Comparison of ENCODE assay signal across 1 cellular context in genomic region chr6:88361298-88361697, GRCh38.
TF ChIP-seq lines count a peak whose summit lies in the region.

No MANE protein-coding gene starts in this region.

TF ChIP-seq in A549, 52 proteins besides CTCF, POLR2A, EP300 and RAD21 (continued from another document):
- TF ChIP-seq ZFP36 (IDR thresholded peaks at IDR 0.05; ENCODE audit: borderline replicate concordance, partially characterized antibody) (no peak), TP53 (CRISPR knock-in tag; IDR thresholded peaks at IDR 0.05) (no peak), PHF8 (IDR thresholded peaks at IDR 0.05; ENCODE audit: borderline replicate concordance, low read depth) (no peak), HMGXB4 (CRISPR knock-in tag; IDR thresholded peaks at IDR 0.05; ENCODE audit: borderline replicate concordance) (no peak), USF2 (IDR thresholded peaks at IDR 0.05) (no peak), CBX2 (IDR thresholded peaks at IDR 0.05; ENCODE audit: borderline replicate concordance, low read depth) (no peak), EHMT2 (IDR thresholded peaks at IDR 0.05; ENCODE audit: low read depth) (no peak), GATA3 (IDR thresholded peaks at IDR 0.05; ENCODE audit: borderline replicate concordance) (no peak), MAZ (IDR thresholded peaks at IDR 0.05; ENCODE audit: borderline replicate concordance, low read depth, low read length) (no peak)
- TF ChIP-seq, protein P1, sequence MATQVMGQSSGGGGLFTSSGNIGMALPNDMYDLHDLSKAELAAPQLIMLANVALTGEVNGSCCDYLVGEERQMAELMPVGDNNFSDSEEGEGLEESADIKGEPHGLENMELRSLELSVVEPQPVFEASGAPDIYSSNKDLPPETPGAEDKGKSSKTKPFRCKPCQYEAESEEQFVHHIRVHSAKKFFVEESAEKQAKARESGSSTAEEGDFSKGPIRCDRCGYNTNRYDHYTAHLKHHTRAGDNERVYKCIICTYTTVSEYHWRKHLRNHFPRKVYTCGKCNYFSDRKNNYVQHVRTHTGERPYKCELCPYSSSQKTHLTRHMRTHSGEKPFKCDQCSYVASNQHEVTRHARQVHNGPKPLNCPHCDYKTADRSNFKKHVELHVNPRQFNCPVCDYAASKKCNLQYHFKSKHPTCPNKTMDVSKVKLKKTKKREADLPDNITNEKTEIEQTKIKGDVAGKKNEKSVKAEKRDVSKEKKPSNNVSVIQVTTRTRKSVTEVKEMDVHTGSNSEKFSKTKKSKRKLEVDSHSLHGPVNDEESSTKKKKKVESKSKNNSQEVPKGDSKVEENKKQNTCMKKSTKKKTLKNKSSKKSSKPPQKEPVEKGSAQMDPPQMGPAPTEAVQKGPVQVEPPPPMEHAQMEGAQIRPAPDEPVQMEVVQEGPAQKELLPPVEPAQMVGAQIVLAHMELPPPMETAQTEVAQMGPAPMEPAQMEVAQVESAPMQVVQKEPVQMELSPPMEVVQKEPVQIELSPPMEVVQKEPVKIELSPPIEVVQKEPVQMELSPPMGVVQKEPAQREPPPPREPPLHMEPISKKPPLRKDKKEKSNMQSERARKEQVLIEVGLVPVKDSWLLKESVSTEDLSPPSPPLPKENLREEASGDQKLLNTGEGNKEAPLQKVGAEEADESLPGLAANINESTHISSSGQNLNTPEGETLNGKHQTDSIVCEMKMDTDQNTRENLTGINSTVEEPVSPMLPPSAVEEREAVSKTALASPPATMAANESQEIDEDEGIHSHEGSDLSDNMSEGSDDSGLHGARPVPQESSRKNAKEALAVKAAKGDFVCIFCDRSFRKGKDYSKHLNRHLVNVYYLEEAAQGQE (IDR thresholded peaks at IDR 0.05), result no peak
